Comparison of ENCODE assay signal across 13 cellular contexts in the genomic region with DNA sequence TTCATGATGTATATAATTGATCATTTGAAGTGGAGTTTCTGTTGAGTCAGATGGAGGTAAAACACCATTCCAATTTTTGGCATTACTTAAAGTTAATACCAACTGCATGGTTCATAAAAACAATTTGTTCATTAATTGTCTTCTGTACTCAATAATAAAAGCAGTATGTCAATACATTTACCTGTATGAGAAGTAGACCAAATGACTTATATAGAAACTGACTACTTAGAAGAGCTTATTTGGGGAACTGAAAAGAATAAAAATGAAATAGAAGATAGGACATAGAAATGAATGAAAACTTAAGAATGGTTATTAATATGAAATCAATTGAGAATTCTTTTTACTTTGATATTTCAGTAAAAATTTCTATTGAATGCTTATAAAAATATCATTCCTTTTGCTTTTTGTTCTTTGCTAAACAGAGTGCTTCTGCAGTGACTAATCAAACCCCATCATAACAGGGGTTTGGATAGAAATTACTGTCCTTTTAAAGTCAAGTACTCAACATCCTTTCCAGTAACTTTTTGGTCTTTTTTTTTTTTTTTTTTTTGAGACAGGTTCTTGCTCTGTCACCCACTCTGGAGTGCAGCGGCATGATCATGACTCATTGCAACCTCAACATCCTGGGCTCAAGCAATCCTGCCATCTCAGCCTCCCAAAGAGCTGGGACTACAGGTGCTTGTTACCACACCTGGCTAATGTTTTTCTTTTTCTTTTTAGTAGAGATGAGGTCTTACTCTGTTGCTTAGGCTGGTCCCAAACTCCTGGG. TPM values are rescaled to one million over a fixed set of nuclear protein-coding genes. Genes with fewer than 3 reads are reported as not detected.
A peak's percentile ranks its signal among the peaks of the same experiment; 100 is the strongest.
DNase-seq lines count a peak whose midpoint lies in the region; ATAC-seq and TF ChIP-seq lines count a peak whose summit lies in the region.
"Had no signal": no experiment of that assay in that cellular context is flagged by ENCODE, and none has a peak within 500 bp of the region (broad histone marks: within the 10 kb centered on the region; RNA-seq: fewer than 3 reads in every experiment).

No MANE protein-coding gene starts in this region.

- TF ChIP-seq CTCF in left lung (IDR thresholded peaks at IDR 0.05) (no peak), ovary (IDR thresholded peaks at IDR 0.05) (no peak)

- intact Hi-C loops in left lung (cut with DNase I) (no loop called here), ovary (cut with DNase I) (no loop called here)

- H3K9me3 ChIP-seq in left lung (no peaks in the 10 kb centered on the region), neuronal stem cell (replicated peaks in 1 of 2; ENCODE audit: control insufficient read depth in 2 of 2, insufficient read depth in 1 of 2, low read depth in 1 of 2, low read length in 2 of 2) (no peaks in the 10 kb centered on the region), ovary (no peaks in the 10 kb centered on the region)
- H3K9me3 ChIP-seq: right atrium auricular region, thoracic aorta had no signal

- no peak overlapping the region for H4K91ac ChIP-seq in neuronal stem cell (ENCODE audit: low read depth, low read length, poor library complexity)

- no peak overlapping the region for H4K8ac ChIP-seq in neuronal stem cell (ENCODE audit: low read depth, low read length)

- no peak overlapping the region for H2BK5ac ChIP-seq in neuronal stem cell (ENCODE audit: low read length)

- H2AFZ ChIP-seq in neuronal stem cell (ENCODE audit: low read length), result no peak overlapping the region

- H3K14ac ChIP-seq in neuronal stem cell (ENCODE audit: low read length), result no peak overlapping the region

- H3K27ac ChIP-seq in left lung, result no peak overlapping the region
- no peak overlapping the region for H3K27ac ChIP-seq in neuronal stem cell (replicated peaks; ENCODE audit: low read length)
- H3K27ac ChIP-seq in ovary, result no peak overlapping the region
- H3K27ac ChIP-seq: right atrium auricular region, thoracic aorta had no signal

- no peak overlapping the region for H3K4me2 ChIP-seq in neuronal stem cell (ENCODE audit: insufficient read depth, low read length, poor library complexity, severe bottlenecking)

- WGBS in neuronal stem cell (ENCODE audit: extremely low coverage in 2 of 2, insufficient read length in 2 of 2, insufficient replicate concordance in 1 of 2), 2 donors, result no CpG with 5 or more reads among the region's 1 CpG
- 0 to 100% (median 53%) methylated on average over 1 of the region's 1 CpG for WGBS in ovary, 3 donors

- H3K18ac ChIP-seq in neuronal stem cell (ENCODE audit: low read length), result no peak overlapping the region

- peak; percentile 54 for DNase-seq in ELR (ENCODE audit: low read depth)
- DNase-seq in activated CD4-positive, alpha-beta T cell treated with anti-CD3 and anti-CD28 coated beads, Interleukin-2, amount 50 U/mL, for 48 hours, result peak; percentile 24 to 41
- peak in 1 of 2 donors; percentile 36 for DNase-seq in left lung
- no peak for DNase-seq in erythroblast (lab: John Stamatoyannopoulos, UW)
- no peak for DNase-seq in neuronal stem cell (ENCODE audit: low spot score)
- no peak for DNase-seq in ovary
- DNase-seq in AML-193 (lab: John Stamatoyannopoulos, UW), result no peak
- DNase-seq: GF-D8, left colon had no signal

- H3K4ac ChIP-seq in neuronal stem cell (ENCODE audit: low read length), result no peak overlapping the region

- H3K27me3 ChIP-seq in left lung (peaks cover 0 to 15% of the 10 kb centered on the region in 2 donors), neuronal stem cell (ENCODE audit: control insufficient read depth in 3 of 3, insufficient read depth in 3 of 3, low read depth in 1 of 3, low read length in 3 of 3) (peaks cover 0 to 4% (median 0%) of the 10 kb centered on the region in 3 experiments), ovary (no peaks in the 10 kb centered on the region)
- H3K27me3 ChIP-seq: right atrium auricular region had no signal

- H2BK12ac ChIP-seq in neuronal stem cell (ENCODE audit: low read length), result no peak overlapping the region

- no peak overlapping the region for H2AK5ac ChIP-seq in neuronal stem cell (ENCODE audit: low read depth, low read length)

- H3K23ac ChIP-seq in neuronal stem cell (ENCODE audit: low read depth, low read length, poor library complexity), result no peak overlapping the region

- no peak overlapping the region for H2BK15ac ChIP-seq in neuronal stem cell (ENCODE audit: low read length)

- TF ChIP-seq EP300 in ovary (IDR thresholded peaks at IDR 0.05), result no peak

- H3K4me1 ChIP-seq in left lung, result no peaks in the 10 kb centered on the region
- H3K4me1 ChIP-seq in neuronal stem cell (ENCODE audit: control insufficient read depth in 2 of 2, insufficient read depth in 1 of 2, low read depth in 1 of 2, low read length in 2 of 2), result no peaks in the 10 kb centered on the region
- H3K4me1 ChIP-seq in ovary (ENCODE audit: insufficient read depth), result no peaks in the 10 kb centered on the region
- H3K4me1 ChIP-seq: right atrium auricular region had no signal

- ATAC-seq in HG02884 (IDR thresholded peaks at IDR 0.05; ENCODE audit: unreplicated experiment), result peak; percentile 49
- peak; percentile 60 for ATAC-seq in left lung
- ATAC-seq: K562, left colon had no signal

- TF ChIP-seq POLR2A in erythroblast (IDR thresholded peaks at IDR 0.05; ENCODE audit: low read length) (no peak), ovary (IDR thresholded peaks at IDR 0.05) (no peak)

- H2BK120ac ChIP-seq in neuronal stem cell (ENCODE audit: low read depth, low read length), result no peak overlapping the region

- H3K9ac ChIP-seq in neuronal stem cell (ENCODE audit: low read depth, low read length, poor library complexity), result no peak overlapping the region

- H3K4me3 ChIP-seq in left lung (no peak overlapping the region), neuronal stem cell (ENCODE audit: low read length in 2 of 2) (no peak overlapping the region), ovary (no peak overlapping the region)
- H3K4me3 ChIP-seq: K562, right atrium auricular region, thoracic aorta had no signal

- H3K79me1 ChIP-seq in neuronal stem cell (ENCODE audit: low read depth, low read length), result no peaks in the 10 kb centered on the region

- H3K36me3 ChIP-seq in left lung, result no peaks in the 10 kb centered on the region
- no peaks in the 10 kb centered on the region for H3K36me3 ChIP-seq in neuronal stem cell (replicated peaks in 1 of 2; ENCODE audit: control insufficient read depth in 2 of 2, insufficient read depth in 2 of 2, low read length in 2 of 2)
- no peaks in the 10 kb centered on the region for H3K36me3 ChIP-seq in ovary
- H3K36me3 ChIP-seq: right atrium auricular region, thoracic aorta had no signal

RNA-seq across cellular contexts. Expression of a gene that starts 6.5 kb away (rescaled TPM):
- total RNA-seq in left lung (10 to 100 TPM; 24.2 to 32.1 TPM), ovary (10 to 100 TPM; 11.0 to 16.1 (median 13.3) TPM)
- polyA plus RNA-seq in neuronal stem cell (2013, experiment 1 of 2), result 1.4 TPM
- 1.4 TPM for polyA plus RNA-seq in neuronal stem cell (2013, experiment 2 of 2)
- 1 to 10 TPM; 5.8 to 9.1 TPM for polyA plus RNA-seq in ovary

RNA-seq across cellular contexts. Expression of a gene that starts 50.8 kb away (rescaled TPM):
- total RNA-seq in left lung (10 to 100 TPM in 1 of 2 donors, 1 to 10 TPM in 1; 9.9 to 12.4 TPM), ovary (10 to 100 TPM in 1 of 7 donors, 1 to 10 TPM in 6; 5.4 to 11.9 (median 7.1) TPM)
- polyA plus RNA-seq in neuronal stem cell (2013, experiment 1 of 2), result 5.8 TPM
- polyA plus RNA-seq in neuronal stem cell (2013, experiment 2 of 2), result 7.6 TPM
- 1 to 10 TPM; 2.6 to 5.5 TPM for polyA plus RNA-seq in ovary

Comparison
In these comparisons a context has a peak if more than half of its experiments do, and no peak if none do; other contexts are left out.
1. DNase-seq: peak in ELR (single experiment) and activated CD4-positive, alpha-beta T cell treated with anti-CD3 and anti-CD28 coated beads, Interleukin-2, amount 50 U/mL, for 48 hours (2 of 2); none in erythroblast (0 of 2), neuronal stem cell (single experiment), ovary (0 of 5) and AML-193 (0 of 2).